1 cellular context compared by ENCODE assay signal in the genomic region with DNA sequence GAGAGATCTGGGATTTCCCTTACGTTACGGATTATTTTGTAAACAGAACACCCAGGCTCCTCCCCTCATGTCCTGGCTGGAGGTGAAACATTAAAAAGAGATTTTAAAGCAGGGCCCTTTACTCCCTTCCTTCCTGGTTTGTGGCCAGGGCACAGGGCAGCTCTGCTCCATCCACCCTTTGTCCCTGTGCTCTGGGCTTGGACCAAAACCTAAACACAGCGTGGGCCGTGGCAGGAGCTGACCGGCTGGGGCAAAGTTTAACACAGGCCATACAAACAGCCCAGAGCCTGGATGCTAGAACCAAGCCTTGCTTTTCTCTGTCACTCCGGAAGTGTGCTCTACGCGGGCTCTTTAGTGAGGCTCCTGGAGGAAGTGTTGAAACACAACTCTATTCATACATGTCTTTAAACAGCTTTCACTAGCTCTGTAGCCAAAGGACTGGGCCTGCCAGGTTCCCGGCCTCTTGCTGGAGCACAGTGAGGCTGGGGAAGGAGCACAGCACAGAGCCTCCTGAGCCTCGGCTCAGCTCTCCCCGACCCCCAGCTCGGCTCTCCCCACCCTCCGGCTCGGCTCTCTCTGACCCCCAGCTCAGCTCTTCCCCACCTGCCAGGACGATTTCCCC.
TF ChIP-seq lines count a peak whose summit lies in the region.

No MANE protein-coding gene starts in this region.

TF ChIP-seq in HepG2, 621 proteins besides CTCF, POLR2A, EP300 and RAD21 (continued from another document and continues in another):
- TF ChIP-seq, protein P1, sequence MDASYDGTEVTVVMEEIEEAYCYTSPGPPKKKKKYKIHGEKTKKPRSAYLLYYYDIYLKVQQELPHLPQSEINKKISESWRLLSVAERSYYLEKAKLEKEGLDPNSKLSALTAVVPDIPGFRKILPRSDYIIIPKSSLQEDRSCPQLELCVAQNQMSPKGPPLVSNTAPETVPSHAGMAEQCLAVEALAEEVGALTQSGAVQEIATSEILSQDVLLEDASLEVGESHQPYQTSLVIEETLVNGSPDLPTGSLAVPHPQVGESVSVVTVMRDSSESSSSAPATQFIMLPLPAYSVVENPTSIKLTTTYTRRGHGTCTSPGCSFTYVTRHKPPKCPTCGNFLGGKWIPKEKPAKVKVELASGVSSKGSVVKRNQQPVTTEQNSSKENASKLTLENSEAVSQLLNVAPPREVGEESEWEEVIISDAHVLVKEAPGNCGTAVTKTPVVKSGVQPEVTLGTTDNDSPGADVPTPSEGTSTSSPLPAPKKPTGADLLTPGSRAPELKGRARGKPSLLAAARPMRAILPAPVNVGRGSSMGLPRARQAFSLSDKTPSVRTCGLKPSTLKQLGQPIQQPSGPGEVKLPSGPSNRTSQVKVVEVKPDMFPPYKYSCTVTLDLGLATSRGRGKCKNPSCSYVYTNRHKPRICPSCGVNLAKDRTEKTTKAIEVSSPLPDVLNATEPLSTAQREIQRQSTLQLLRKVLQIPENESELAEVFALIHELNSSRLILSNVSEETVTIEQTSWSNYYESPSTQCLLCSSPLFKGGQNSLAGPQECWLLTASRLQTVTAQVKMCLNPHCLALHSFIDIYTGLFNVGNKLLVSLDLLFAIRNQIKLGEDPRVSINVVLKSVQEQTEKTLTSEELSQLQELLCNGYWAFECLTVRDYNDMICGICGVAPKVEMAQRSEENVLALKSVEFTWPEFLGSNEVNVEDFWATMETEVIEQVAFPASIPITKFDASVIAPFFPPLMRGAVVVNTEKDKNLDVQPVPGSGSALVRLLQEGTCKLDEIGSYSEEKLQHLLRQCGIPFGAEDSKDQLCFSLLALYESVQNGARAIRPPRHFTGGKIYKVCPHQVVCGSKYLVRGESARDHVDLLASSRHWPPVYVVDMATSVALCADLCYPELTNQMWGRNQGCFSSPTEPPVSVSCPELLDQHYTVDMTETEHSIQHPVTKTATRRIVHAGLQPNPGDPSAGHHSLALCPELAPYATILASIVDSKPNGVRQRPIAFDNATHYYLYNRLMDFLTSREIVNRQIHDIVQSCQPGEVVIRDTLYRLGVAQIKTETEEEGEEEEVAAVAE (CRISPR knock-in tag; IDR thresholded peaks at IDR 0.05; ENCODE audit: borderline replicate concordance): 0 out of 2 replicates have a peak, but pooled peaks have one; percentile 29
- TF ChIP-seq ZNF326 (CRISPR knock-in tag; IDR thresholded peaks at IDR 0.05; ENCODE audit: borderline replicate concordance) (no peak), HNRNPH1 (optimal IDR thresholded peaks at IDR 0.05; ENCODE audit: low read depth, low read length) (peak; percentile 49), ISL2 (CRISPR knock-in tag; IDR thresholded peaks at IDR 0.05) (peak; percentile 71), IRF2 (CRISPR knock-in tag; IDR thresholded peaks at IDR 0.05) (peak; percentile 71), POGZ (CRISPR knock-in tag; IDR thresholded peaks at IDR 0.05) (peak; percentile 68; the same call in 1 of the 2 replicates), HOXA3 (CRISPR knock-in tag; IDR thresholded peaks at IDR 0.05) (peak; percentile 80), KMT2A (CRISPR knock-in tag; IDR thresholded peaks at IDR 0.05) (0 out of 2 replicates have a peak, but pooled peaks have one; percentile 36), KDM6A (CRISPR knock-in tag; IDR thresholded peaks at IDR 0.05; ENCODE audit: low read depth) (peak; percentile 59), ATAD3A (CRISPR knock-in tag; IDR thresholded peaks at IDR 0.05) (no peak), PHF8 (CRISPR knock-in tag; IDR thresholded peaks at IDR 0.05) (peak; percentile 44), CHCHD3 (CRISPR knock-in tag; IDR thresholded peaks at IDR 0.05) (no peak), SIX4 (CRISPR knock-in tag; IDR thresholded peaks at IDR 0.05) (no peak), ZNF747 (CRISPR knock-in tag; IDR thresholded peaks at IDR 0.05; ENCODE audit: borderline replicate concordance) (0 out of 2 replicates have a peak, but pooled peaks have one; percentile 64), ZNF570 (CRISPR knock-in tag; IDR thresholded peaks at IDR 0.05; ENCODE audit: borderline replicate concordance) (no peak), STAG1 (CRISPR knock-in tag; IDR thresholded peaks at IDR 0.05) (peak; percentile 26), ZNF552 (CRISPR knock-in tag; IDR thresholded peaks at IDR 0.05; ENCODE audit: borderline replicate concordance) (no peak), MEIS2 (CRISPR knock-in tag; IDR thresholded peaks at IDR 0.05) (peak; percentile 73; the same call in 1 of the 2 replicates), YEATS2 (CRISPR knock-in tag; IDR thresholded peaks at IDR 0.05; ENCODE audit: borderline replicate concordance) (peak; percentile 58; the same call in 1 of the 2 replicates), ZFP90 (CRISPR knock-in tag; IDR thresholded peaks at IDR 0.05; ENCODE audit: borderline replicate concordance) (peak; percentile 54; the same call in 1 of the 2 replicates), RFX5 (IDR thresholded peaks at IDR 0.05; ENCODE audit: low read depth, low read length) (no peak), ZKSCAN8 (CRISPR knock-in tag; IDR thresholded peaks at IDR 0.05; ENCODE audit: borderline replicate concordance) (no peak), ZNF607 (CRISPR knock-in tag; IDR thresholded peaks at IDR 0.05; ENCODE audit: borderline replicate concordance) (no peak; the same call in 1 of the 2 replicates), CBFB (CRISPR knock-in tag; IDR thresholded peaks at IDR 0.05) (no peak), ZNF207 (IDR thresholded peaks at IDR 0.05; ENCODE audit: borderline replicate concordance) (no peak), AHR (CRISPR knock-in tag; IDR thresholded peaks at IDR 0.05) (no peak), ZNF317 (CRISPR knock-in tag; IDR thresholded peaks at IDR 0.05) (no peak), XRCC5 (optimal IDR thresholded peaks at IDR 0.05; ENCODE audit: low read length) (peak; percentile 63), ZNF205 (CRISPR knock-in tag; IDR thresholded peaks at IDR 0.05) (0 out of 2 replicates have a peak, but pooled peaks have one; percentile 69), DPF2 (CRISPR knock-in tag; IDR thresholded peaks at IDR 0.05; ENCODE audit: borderline replicate concordance, low read depth) (0 out of 2 replicates have a peak, but pooled peaks have one; percentile 17), HMG20A (CRISPR knock-in tag; IDR thresholded peaks at IDR 0.05; ENCODE audit: borderline replicate concordance) (peak; percentile 71; the same call in 1 of the 2 replicates), TBP (CRISPR knock-in tag; IDR thresholded peaks at IDR 0.05) (no peak), ZFP37 (CRISPR knock-in tag; IDR thresholded peaks at IDR 0.05; ENCODE audit: borderline replicate concordance) (0 out of 2 replicates have a peak, but pooled peaks have one; percentile 69), KDM5A (IDR thresholded peaks at IDR 0.05; ENCODE audit: borderline replicate concordance, low read length) (no peak), NCOR1 (IDR thresholded peaks at IDR 0.05; ENCODE audit: borderline replicate concordance, low read length) (0 out of 2 replicates have a peak, but pooled peaks have one; percentile 37)
- TF ChIP-seq, protein P2, sequence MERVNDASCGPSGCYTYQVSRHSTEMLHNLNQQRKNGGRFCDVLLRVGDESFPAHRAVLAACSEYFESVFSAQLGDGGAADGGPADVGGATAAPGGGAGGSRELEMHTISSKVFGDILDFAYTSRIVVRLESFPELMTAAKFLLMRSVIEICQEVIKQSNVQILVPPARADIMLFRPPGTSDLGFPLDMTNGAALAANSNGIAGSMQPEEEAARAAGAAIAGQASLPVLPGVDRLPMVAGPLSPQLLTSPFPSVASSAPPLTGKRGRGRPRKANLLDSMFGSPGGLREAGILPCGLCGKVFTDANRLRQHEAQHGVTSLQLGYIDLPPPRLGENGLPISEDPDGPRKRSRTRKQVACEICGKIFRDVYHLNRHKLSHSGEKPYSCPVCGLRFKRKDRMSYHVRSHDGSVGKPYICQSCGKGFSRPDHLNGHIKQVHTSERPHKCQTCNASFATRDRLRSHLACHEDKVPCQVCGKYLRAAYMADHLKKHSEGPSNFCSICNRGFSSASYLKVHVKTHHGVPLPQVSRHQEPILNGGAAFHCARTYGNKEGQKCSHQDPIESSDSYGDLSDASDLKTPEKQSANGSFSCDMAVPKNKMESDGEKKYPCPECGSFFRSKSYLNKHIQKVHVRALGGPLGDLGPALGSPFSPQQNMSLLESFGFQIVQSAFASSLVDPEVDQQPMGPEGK (CRISPR knock-in tag; IDR thresholded peaks at IDR 0.05): peak; percentile 37; the same call in 1 of the 2 replicates
- TF ChIP-seq, protein P3, sequence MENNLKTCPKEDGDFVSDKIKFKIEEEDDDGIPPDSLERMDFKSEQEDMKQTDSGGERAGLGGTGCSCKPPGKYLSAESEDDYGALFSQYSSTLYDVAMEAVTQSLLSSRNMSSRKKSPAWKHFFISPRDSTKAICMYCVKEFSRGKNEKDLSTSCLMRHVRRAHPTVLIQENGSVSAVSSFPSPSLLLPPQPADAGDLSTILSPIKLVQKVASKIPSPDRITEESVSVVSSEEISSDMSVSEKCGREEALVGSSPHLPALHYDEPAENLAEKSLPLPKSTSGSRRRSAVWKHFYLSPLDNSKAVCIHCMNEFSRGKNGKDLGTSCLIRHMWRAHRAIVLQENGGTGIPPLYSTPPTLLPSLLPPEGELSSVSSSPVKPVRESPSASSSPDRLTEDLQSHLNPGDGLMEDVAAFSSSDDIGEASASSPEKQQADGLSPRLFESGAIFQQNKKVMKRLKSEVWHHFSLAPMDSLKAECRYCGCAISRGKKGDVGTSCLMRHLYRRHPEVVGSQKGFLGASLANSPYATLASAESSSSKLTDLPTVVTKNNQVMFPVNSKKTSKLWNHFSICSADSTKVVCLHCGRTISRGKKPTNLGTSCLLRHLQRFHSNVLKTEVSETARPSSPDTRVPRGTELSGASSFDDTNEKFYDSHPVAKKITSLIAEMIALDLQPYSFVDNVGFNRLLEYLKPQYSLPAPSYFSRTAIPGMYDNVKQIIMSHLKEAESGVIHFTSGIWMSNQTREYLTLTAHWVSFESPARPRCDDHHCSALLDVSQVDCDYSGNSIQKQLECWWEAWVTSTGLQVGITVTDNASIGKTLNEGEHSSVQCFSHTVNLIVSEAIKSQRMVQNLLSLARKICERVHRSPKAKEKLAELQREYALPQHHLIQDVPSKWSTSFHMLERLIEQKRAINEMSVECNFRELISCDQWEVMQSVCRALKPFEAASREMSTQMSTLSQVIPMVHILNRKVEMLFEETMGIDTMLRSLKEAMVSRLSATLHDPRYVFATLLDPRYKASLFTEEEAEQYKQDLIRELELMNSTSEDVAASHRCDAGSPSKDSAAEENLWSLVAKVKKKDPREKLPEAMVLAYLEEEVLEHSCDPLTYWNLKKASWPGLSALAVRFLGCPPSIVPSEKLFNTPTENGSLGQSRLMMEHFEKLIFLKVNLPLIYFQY (CRISPR knock-in tag; IDR thresholded peaks at IDR 0.05; ENCODE audit: borderline replicate concordance): peak; percentile 38; the same call in 1 of the 2 replicates
- TF ChIP-seq, protein P4, sequence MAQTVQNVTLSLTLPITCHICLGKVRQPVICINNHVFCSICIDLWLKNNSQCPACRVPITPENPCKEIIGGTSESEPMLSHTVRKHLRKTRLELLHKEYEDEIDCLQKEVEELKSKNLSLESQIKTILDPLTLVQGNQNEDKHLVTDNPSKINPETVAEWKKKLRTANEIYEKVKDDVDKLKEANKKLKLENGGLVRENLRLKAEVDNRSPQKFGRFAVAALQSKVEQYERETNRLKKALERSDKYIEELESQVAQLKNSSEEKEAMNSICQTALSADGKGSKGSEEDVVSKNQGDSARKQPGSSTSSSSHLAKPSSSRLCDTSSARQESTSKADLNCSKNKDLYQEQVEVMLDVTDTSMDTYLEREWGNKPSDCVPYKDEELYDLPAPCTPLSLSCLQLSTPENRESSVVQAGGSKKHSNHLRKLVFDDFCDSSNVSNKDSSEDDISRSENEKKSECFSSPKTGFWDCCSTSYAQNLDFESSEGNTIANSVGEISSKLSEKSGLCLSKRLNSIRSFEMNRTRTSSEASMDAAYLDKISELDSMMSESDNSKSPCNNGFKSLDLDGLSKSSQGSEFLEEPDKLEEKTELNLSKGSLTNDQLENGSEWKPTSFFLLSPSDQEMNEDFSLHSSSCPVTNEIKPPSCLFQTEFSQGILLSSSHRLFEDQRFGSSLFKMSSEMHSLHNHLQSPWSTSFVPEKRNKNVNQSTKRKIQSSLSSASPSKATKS (CRISPR knock-in tag; IDR thresholded peaks at IDR 0.05): no peak
- TF ChIP-seq, protein P5, sequence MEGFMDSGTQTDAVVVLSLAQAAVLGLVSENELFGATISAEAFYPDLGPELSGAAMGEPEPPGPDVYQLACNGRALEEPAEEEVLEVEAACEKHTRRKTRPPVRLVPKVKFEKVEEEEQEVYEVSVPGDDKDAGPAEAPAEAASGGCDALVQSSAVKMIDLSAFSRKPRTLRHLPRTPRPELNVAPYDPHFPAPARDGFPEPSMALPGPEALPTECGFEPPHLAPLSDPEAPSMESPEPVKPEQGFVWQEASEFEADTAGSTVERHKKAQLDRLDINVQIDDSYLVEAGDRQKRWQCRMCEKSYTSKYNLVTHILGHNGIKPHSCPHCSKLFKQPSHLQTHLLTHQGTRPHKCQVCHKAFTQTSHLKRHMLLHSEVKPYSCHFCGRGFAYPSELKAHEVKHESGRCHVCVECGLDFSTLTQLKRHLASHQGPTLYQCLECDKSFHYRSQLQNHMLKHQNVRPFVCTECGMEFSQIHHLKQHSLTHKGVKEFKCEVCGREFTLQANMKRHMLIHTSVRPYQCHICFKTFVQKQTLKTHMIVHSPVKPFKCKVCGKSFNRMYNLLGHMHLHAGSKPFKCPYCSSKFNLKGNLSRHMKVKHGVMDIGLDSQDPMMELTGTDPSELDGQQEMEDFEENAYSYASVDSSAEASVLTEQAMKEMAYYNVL (CRISPR knock-in tag; IDR thresholded peaks at IDR 0.05; ENCODE audit: borderline replicate concordance): peak; percentile 21; the same call in 1 of the 2 replicates
